ENCODE assay signal across 8 cellular contexts in genomic region chr5:41869739-41870620, GRCh38. TPM values are rescaled to one million over a fixed set of nuclear protein-coding genes. Genes with fewer than 3 reads are reported as not detected.
DNase-seq lines count a peak whose midpoint lies in the region; ATAC-seq, FAIRE-seq and TF ChIP-seq lines count a peak whose summit lies in the region.

OXCT1 (minus strand) TSS chr5:41870425; CDS start chr5:41870358, 67 bp downstream.

- peak within 1 kb of the TSS; percentile 85 for H3K9ac ChIP-seq in astrocyte (ENCODE audit: low read length)

- no peaks in the 10 kb centered on the region for H3K27me3 Mint-ChIP-seq in astrocyte (ENCODE audit: low read depth, unreplicated experiment)

- H2AFZ ChIP-seq in astrocyte (ENCODE audit: low read depth, low read length): peak within 1 kb of the TSS; percentile 84

- H3K27me3 ChIP-seq in astrocyte (ENCODE audit: insufficient read depth, low read length): no peaks in the 10 kb centered on the region

- TF ChIP-seq POLR2A in GM18505 (IDR thresholded peaks at IDR 0.05; ENCODE audit: borderline replicate concordance, extremely low read depth, insufficient read depth, insufficient read length): peak; percentile 94

- H3K4me2 ChIP-seq in astrocyte (ENCODE audit: low read length): peak within 1 kb of the TSS; percentile 92

- H3K4me1 ChIP-seq in astrocyte (ENCODE audit: insufficient read depth, low read length): peaks cover 17% of the 10 kb centered on the region

- H3K27ac ChIP-seq in astrocyte (ENCODE audit: low read depth, low read length): peak within 1 kb of the TSS; percentile 71

- no peaks in the 10 kb centered on the region for H3K9me3 Mint-ChIP-seq in astrocyte (ENCODE audit: unreplicated experiment)

- H3K27ac Mint-ChIP-seq in astrocyte (ENCODE audit: unreplicated experiment): peak within 1 kb of the TSS; percentile 18

- peaks cover 32% of the 10 kb centered on the region for H3K79me2 ChIP-seq in astrocyte (ENCODE audit: insufficient read depth, low read length)

- no peaks in the 10 kb centered on the region for H3K36me3 Mint-ChIP-seq in astrocyte (ENCODE audit: low read depth, unreplicated experiment)

- H3K36me3 ChIP-seq in astrocyte (ENCODE audit: insufficient read depth, low read length): no peaks in the 10 kb centered on the region

- peak; percentile 94 for ATAC-seq in GM18505 (IDR thresholded peaks at IDR 0.05; ENCODE audit: unreplicated experiment)
- peak; percentile 90 for ATAC-seq in HG02938 (IDR thresholded peaks at IDR 0.05; ENCODE audit: unreplicated experiment)

- intact Hi-C loops in T-helper 2 cell treated with Interferon-gamma antibody and Interleukin-4, amounts not matched to agents 100 ng/mL and 5 ng/mL, for 36 hours (cut with micrococcal nuclease): loop anchor here (1.0 kb wide), 4 partner anchors 11 to 55 kb away; partner anchors contain the start of genes FBXO4 and RIMOC1

- no peaks in the 10 kb centered on the region for H3K9me3 ChIP-seq in astrocyte (ENCODE audit: insufficient read depth, low read depth, low read length)

- peak within 1 kb of the TSS; percentile 88 for H3K4me3 Mint-ChIP-seq in astrocyte (ENCODE audit: unreplicated experiment)

- TF ChIP-seq CTCF in astrocyte (IDR thresholded peaks at IDR 0.05; ENCODE audit: insufficient read depth, low read depth, low read length) (no peak), retinal pigment epithelial cell (conservative IDR thresholded peaks at IDR 0.05; ENCODE audit: low read depth, low read length) (no peak)

- H4K20me1 ChIP-seq in astrocyte (ENCODE audit: insufficient read depth, low read length): peaks cover 8% of the 10 kb centered on the region

- FAIRE-seq in astrocyte (lab: Jason Lieb, UNC): no peak

- H3K4me3 ChIP-seq in astrocyte (ENCODE audit: insufficient read depth, low read depth, low read length) (peak within 1 kb of the TSS; percentile 76), retinal pigment epithelial cell (ENCODE audit: low read length) (peak within 1 kb of the TSS; percentile 61)

- no peaks in the 10 kb centered on the region for H3K4me1 Mint-ChIP-seq in astrocyte (ENCODE audit: low read depth, unreplicated experiment)

- DNase-seq in NCI-H1694 treated with DMSO at 0.1 percent for 48 hours (lab: John Stamatoyannopoulos, UW) (peak; percentile 81), astrocyte (ENCODE audit: low read depth) (peak; percentile 75), hypothalamus (lab: John Stamatoyannopoulos, UW) (peak in 49 of 51 donors; percentile 11 to 83 (median 61)), retinal pigment epithelial cell (ENCODE audit: low read depth) (no peak), COLO829 (ENCODE audit: low spot score) (no peak)

RNA-seq across cellular contexts. Expression of gene OXCT1, which starts in this region (rescaled TPM):
- total RNA-seq in T-helper 2 cell treated with Interferon-gamma antibody and Interleukin-4, amounts not matched to agents 100 ng/mL and 5 ng/mL, for 36 hours: 64.6 and 69.1 TPM in 2 replicates
- 24.9 and 25.7 TPM in 2 replicates for total RNA-seq in astrocyte

Comparison
In these comparisons a context has a peak if more than half of its experiments do, and no peak if none do; other contexts are left out.
1. DNase-seq: peak in NCI-H1694 treated with DMSO at 0.1 percent for 48 hours (single experiment), astrocyte (single experiment) and hypothalamus (49 of 51); none in retinal pigment epithelial cell (single experiment) and COLO829 (single experiment).